Comparison of ENCODE assay signal across 8 cellular contexts in genomic region chr6:169701218-169701952, GRCh38. TPM values are rescaled to one million over a fixed set of nuclear protein-coding genes. Genes with fewer than 3 reads are reported as not detected.
DNase-seq lines count a peak whose midpoint lies in the region; ATAC-seq and TF ChIP-seq lines count a peak whose summit lies in the region.

No MANE protein-coding gene starts in this region.

- TF ChIP-seq POLR2A in vagina (IDR thresholded peaks at IDR 0.05): no peak

- peak overlapping the region; percentile 85 for H3K4me3 Mint-ChIP-seq in Caco-2 (ENCODE audit: unreplicated experiment)

- peak in 1 of 2 experiments; percentile 20 for DNase-seq in Caco-2
- DNase-seq in MG63: peak; percentile 13
- DNase-seq in caudate nucleus (lab: John Stamatoyannopoulos, UW): peak in 3 of 61 donors; percentile 12 to 51 (median 25)
- no peak for DNase-seq in vagina (ENCODE audit: extremely low spot score in 2 of 2)
- no peak for DNase-seq in NCI-H128 (lab: John Stamatoyannopoulos, UW; ENCODE audit: unreplicated experiment)
- DNase-seq in amniotic stem cell (lab: John Stamatoyannopoulos, UW): no peak

- POLR2A ChIA-PET in Caco-2 (lab: Charles Lee): interaction anchor here (0.6 to 1.0 kb wide), 4 partner anchors 10 to 84 kb away, joined by 3 to 5 read pairs (median 3); no protein-coding TSS in a partner anchor

- peak; percentile 14 for ATAC-seq in GM21390 (IDR thresholded peaks at IDR 0.05; ENCODE audit: unreplicated experiment)

- H3K4me1 Mint-ChIP-seq in Caco-2 (ENCODE audit: low read depth, unreplicated experiment): peaks cover 10% of the 10 kb centered on the region

- no peaks in the 10 kb centered on the region for H3K9me3 ChIP-seq in Caco-2
- H3K9me3 ChIP-seq in MG63: peaks cover 3% of the 10 kb centered on the region; the same call in 1 of the 2 replicates
- peaks cover 2% of the 10 kb centered on the region for H3K9me3 ChIP-seq in mesodermal cell (ENCODE audit: control insufficient read depth, low read length)
- no peaks in the 10 kb centered on the region for H3K9me3 ChIP-seq in vagina

- 0 to 1% methylated on average over 41 to 54 of the region's 56 CpGs for WGBS in mesodermal cell (ENCODE audit: insufficient coverage in 2 of 2), 2 experiments

- TSS peak; percentile 81 for BruUV-seq in Caco-2 (replicated peaks; lab: Mats Ljungman, UMichigan)

- no peaks in the 10 kb centered on the region for H3K27me3 ChIP-seq in Caco-2 (replicated peaks; ENCODE audit: control insufficient read depth, insufficient read depth, low read length)
- no peaks in the 10 kb centered on the region for H3K27me3 ChIP-seq in MG63
- no peaks in the 10 kb centered on the region for H3K27me3 ChIP-seq in vagina

- peak overlapping the region; percentile 85 for H3K27ac Mint-ChIP-seq in Caco-2 (ENCODE audit: unreplicated experiment)

- H3K27me3 Mint-ChIP-seq in Caco-2 (ENCODE audit: insufficient read depth, unreplicated experiment): no peaks in the 10 kb centered on the region

- intact Hi-C loops in Caco-2 (cut with micrococcal nuclease; ENCODE audit: unreplicated experiment): loop anchor here (5.0 kb wide), 3 partner anchors 591 to 851 kb away; partner anchors contain the start of genes DLL1, PSMB1 and TBP
- intact Hi-C loops in vagina (cut with DNase I): no loop called here

- H3K4me3 ChIP-seq in Caco-2 (ENCODE audit: low read depth, low read length) (peak overlapping the region; percentile 87), MG63 (peak overlapping the region; percentile 86), mesodermal cell (ENCODE audit: extremely low read depth, insufficient read depth, low read length, poor library complexity, severe bottlenecking) (peak overlapping the region; percentile 83), vagina (peak overlapping the region; percentile 77 to 99)

- H3K36me3 ChIP-seq in Caco-2 (ENCODE audit: control insufficient read depth, insufficient read depth, low read length) (peaks cover 1% of the 10 kb centered on the region), MG63 (peaks cover 47% of the 10 kb centered on the region), mesodermal cell (ENCODE audit: control insufficient read depth, insufficient read depth, low read length) (peaks cover 40% of the 10 kb centered on the region), vagina (peaks cover 0 to 10% of the 10 kb centered on the region in 2 donors)

- H3K4me1 ChIP-seq in Caco-2 (peaks cover 25% of the 10 kb centered on the region), mesodermal cell (ENCODE audit: control insufficient read depth, insufficient read depth, low read length, poor library complexity, severe bottlenecking) (peaks cover 16% of the 10 kb centered on the region), vagina (peaks cover 62% of the 10 kb centered on the region)

- CTCF ChIA-PET in Caco-2 (lab: Charles Lee): no interaction called here

- peaks cover 52% of the 10 kb centered on the region for H3K36me3 Mint-ChIP-seq in Caco-2 (ENCODE audit: insufficient read depth, unreplicated experiment)

- H3K9me3 Mint-ChIP-seq in Caco-2 (ENCODE audit: unreplicated experiment): no peaks in the 10 kb centered on the region

- TF ChIP-seq CTCF in Caco-2 (IDR thresholded peaks at IDR 0.05; ENCODE audit: insufficient read depth in 1 of 2, low read depth in 1 of 2, low read length in 1 of 2, severe bottlenecking in 1 of 2, unreplicated experiment in 1 of 2): no peak
- TF ChIP-seq CTCF in vagina (IDR thresholded peaks at IDR 0.05): peak in 1 of 3 experiments; percentile 5

- H3K27ac ChIP-seq in caudate nucleus (ENCODE audit: low read depth, low read length): peak overlapping the region; percentile 93
- peak overlapping the region; percentile 88 for H3K27ac ChIP-seq in mesodermal cell (ENCODE audit: low read depth, low read length, severe bottlenecking)
- peak overlapping the region; percentile 93 for H3K27ac ChIP-seq in vagina

RNA-seq across cellular contexts. Expression of gene WDR27, which starts 0.4 kb away (rescaled TPM):
- total RNA-seq in Caco-2 (2022): 62.9 and 70.1 TPM in 2 replicates
- total RNA-seq in MG63 (2014; rRNA removed; shearing (Covaris generic); ENCODE audit: low replicate concordance): 14.6 and 18.0 TPM in 2 replicates
- 64.7 TPM for polyA plus RNA-seq in mesodermal cell (2013, experiment 1 of 2)
- polyA plus RNA-seq in mesodermal cell (2013, experiment 2 of 2): 51.9 TPM
- 41.5 TPM for total RNA-seq in vagina

RNA-seq across cellular contexts. Expression of gene C6orf120, which starts 0.5 kb away (rescaled TPM):
- 24.9 and 26.4 TPM in 2 replicates for total RNA-seq in Caco-2 (2022)
- total RNA-seq in MG63 (2014; rRNA removed; shearing (Covaris generic); ENCODE audit: low replicate concordance): 12.7 and 15.3 TPM in 2 replicates
- polyA plus RNA-seq in mesodermal cell (2013, experiment 1 of 2): 31.6 TPM
- polyA plus RNA-seq in mesodermal cell (2013, experiment 2 of 2): 30.6 TPM
- 21.4 TPM for total RNA-seq in vagina

RNA-seq across cellular contexts. Expression of gene PHF10, which starts 22.9 kb away (rescaled TPM):
- total RNA-seq in Caco-2 (2022) (66.2 and 75.7 TPM in 2 replicates), vagina (54.8 TPM)
- total RNA-seq in MG63 (2014; rRNA removed; shearing (Covaris generic); ENCODE audit: low replicate concordance): 36.6 and 40.6 TPM in 2 replicates
- polyA plus RNA-seq in mesodermal cell (2013, experiment 1 of 2): 38.7 TPM
- 43.8 TPM for polyA plus RNA-seq in mesodermal cell (2013, experiment 2 of 2)

RNA-seq across cellular contexts. Expression of gene DYNLT2, which starts 50.0 kb away (rescaled TPM):
- total RNA-seq in Caco-2 (2022) (2.4 and 2.6 TPM in 2 replicates), vagina (3.2 TPM)
- total RNA-seq in MG63 (2014; rRNA removed; shearing (Covaris generic); ENCODE audit: low replicate concordance): 0.10 TPM in 1 of 2 replicates, not detected in the other
- polyA plus RNA-seq in mesodermal cell (2013, experiment 1 of 2): 1.1 TPM
- polyA plus RNA-seq in mesodermal cell (2013, experiment 2 of 2): 1.3 TPM

RNA-seq across cellular contexts. Expression of gene ERMARD, which starts 50.0 kb away (rescaled TPM):
- 17.0 and 25.3 TPM in 2 replicates for total RNA-seq in Caco-2 (2022)
- 22.5 and 39.6 TPM in 2 replicates for total RNA-seq in MG63 (2014; rRNA removed; shearing (Covaris generic); ENCODE audit: low replicate concordance)
- 14.9 TPM for polyA plus RNA-seq in mesodermal cell (2013, experiment 1 of 2)
- polyA plus RNA-seq in mesodermal cell (2013, experiment 2 of 2): 14.6 TPM
- 41.5 TPM for total RNA-seq in vagina
